8 cellular contexts compared by ENCODE assay signal in the genomic region with DNA sequence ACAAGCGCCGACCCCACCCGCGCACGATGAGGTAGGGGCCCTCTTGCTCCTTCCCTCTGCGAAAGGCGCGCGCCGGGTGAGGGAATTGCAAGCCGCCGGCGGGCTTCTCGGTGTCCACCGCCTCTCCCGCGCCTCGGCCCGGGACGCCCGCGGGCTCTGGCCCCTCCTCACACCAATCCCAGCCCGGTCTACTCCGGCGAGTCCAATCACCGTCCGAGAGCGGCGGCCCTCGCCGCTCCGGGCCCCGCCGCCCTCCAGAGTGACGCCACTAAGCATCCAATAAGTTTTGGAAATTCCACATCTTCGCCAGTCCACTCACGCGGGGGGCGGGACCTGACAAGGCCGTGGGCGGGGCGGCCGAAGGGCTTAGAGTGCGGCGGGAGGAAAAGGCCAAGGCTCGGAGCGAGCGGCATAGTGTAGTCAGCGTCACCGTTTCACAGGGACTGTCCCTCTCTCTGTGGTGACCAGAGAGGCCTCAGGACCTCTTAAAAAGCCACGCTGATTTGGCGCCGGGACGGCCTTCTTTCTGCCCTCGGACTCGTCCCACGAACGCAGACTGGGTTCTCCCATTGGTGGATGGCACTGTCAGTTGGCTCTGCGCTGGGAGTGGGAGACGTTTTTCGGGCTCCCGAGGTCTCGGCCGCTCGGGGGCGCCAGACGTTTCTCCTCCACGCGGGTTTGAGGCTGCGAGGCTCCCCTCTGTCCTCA. TPM values are rescaled to one million over a fixed set of nuclear protein-coding genes. Genes with fewer than 3 reads are reported as not detected.
DNase-seq lines count a peak whose midpoint lies in the region; ATAC-seq, FAIRE-seq and TF ChIP-seq lines count a peak whose summit lies in the region.

A gene with protein sequence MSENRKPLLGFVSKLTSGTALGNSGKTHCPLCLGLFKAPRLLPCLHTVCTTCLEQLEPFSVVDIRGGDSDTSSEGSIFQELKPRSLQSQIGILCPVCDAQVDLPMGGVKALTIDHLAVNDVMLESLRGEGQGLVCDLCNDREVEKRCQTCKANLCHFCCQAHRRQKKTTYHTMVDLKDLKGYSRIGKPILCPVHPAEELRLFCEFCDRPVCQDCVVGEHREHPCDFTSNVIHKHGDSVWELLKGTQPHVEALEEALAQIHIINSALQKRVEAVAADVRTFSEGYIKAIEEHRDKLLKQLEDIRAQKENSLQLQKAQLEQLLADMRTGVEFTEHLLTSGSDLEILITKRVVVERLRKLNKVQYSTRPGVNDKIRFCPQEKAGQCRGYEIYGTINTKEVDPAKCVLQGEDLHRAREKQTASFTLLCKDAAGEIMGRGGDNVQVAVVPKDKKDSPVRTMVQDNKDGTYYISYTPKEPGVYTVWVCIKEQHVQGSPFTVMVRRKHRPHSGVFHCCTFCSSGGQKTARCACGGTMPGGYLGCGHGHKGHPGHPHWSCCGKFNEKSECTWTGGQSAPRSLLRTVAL (minus strand): TSS at position 161 of the 708 bp plus-strand sequence. CDS start 548 bp downstream, outside the sequence.

- H3K27me3 ChIP-seq in bronchial epithelial cell (ENCODE audit: control insufficient read depth, insufficient read depth, low read length) (no peaks in the 10 kb centered on the region), smooth muscle cell (ENCODE audit: low read depth) (no peaks in the 10 kb centered on the region)

- no peaks in the 10 kb centered on the region for H4K20me1 ChIP-seq in smooth muscle cell (ENCODE audit: low read depth)

- H3K79me2 ChIP-seq in smooth muscle cell (ENCODE audit: low read depth): no peaks in the 10 kb centered on the region

- peak within 1 kb of the TSS; percentile 99 for H3K9ac ChIP-seq in smooth muscle cell (ENCODE audit: low read depth)

- H2AFZ ChIP-seq in smooth muscle cell (ENCODE audit: low read depth): peak within 1 kb of the TSS; percentile 84

- DNase-seq in ACHN (peak; percentile 94), NCI-H2171 treated with DMSO at 0.1 percent for 48 hours (lab: John Stamatoyannopoulos, UW) (peak; percentile 95), bronchial epithelial cell (ENCODE audit: low read depth) (peak; percentile 91), iPS-NIHi7 (ENCODE audit: extremely low spot score) (peak; percentile 95), smooth muscle cell (lab: John Stamatoyannopoulos, UW; ENCODE audit: unreplicated experiment) (peak; percentile 99)

- FAIRE-seq in bronchial epithelial cell (lab: Jason Lieb, UNC): no peak

- ATAC-seq in GM18861 (IDR thresholded peaks at IDR 0.05; ENCODE audit: unreplicated experiment) (peak; percentile 88), HG03097 (IDR thresholded peaks at IDR 0.05; ENCODE audit: low FRiP score, unreplicated experiment) (peak; percentile 92)

- no peaks in the 10 kb centered on the region for H3F3A ChIP-seq in smooth muscle cell (ENCODE audit: low read depth)

- WGBS in smooth muscle cell (ENCODE audit: low lambda C conversion rate): 1% methylated on average over 65 of the region's 70 CpGs

- peaks cover 12% of the 10 kb centered on the region for H3K4me1 ChIP-seq in smooth muscle cell (ENCODE audit: low read depth)

- peak within 1 kb of the TSS; percentile 84 for H3K4me2 ChIP-seq in smooth muscle cell

- H3K36me3 ChIP-seq in bronchial epithelial cell (ENCODE audit: control insufficient read depth, insufficient read depth, low read length) (no peaks in the 10 kb centered on the region), smooth muscle cell (ENCODE audit: low read depth) (no peaks in the 10 kb centered on the region)

- peak within 1 kb of the TSS; percentile 98 for H3K27ac ChIP-seq in smooth muscle cell (ENCODE audit: low read depth)

- TF ChIP-seq CTCF in WI38 (IDR thresholded peaks at IDR 0.05; ENCODE audit: low read depth, low read length) (peak; percentile 79), bronchial epithelial cell (IDR thresholded peaks at IDR 0.05; ENCODE audit: insufficient read depth, low read length, severe bottlenecking) (peak; percentile 96), smooth muscle cell (IDR thresholded peaks at IDR 0.05; ENCODE audit: borderline replicate concordance, insufficient read depth, poor library complexity, severe bottlenecking) (peak; percentile 71)

- in situ Hi-C loops in ACHN (cut with HindIII; ENCODE audit: low pct_ligation_motif_present, low pct_unique_long_range_greater_than_20kb, low sequenced_read_pairs): no loop called here

- H3K4me3 ChIP-seq in WI38 (ENCODE audit: low read depth, low read length) (peak within 1 kb of the TSS; percentile 62), bronchial epithelial cell (ENCODE audit: low read depth, low read length) (peak within 1 kb of the TSS; percentile 55), smooth muscle cell (peak within 1 kb of the TSS; percentile 73)

- no peaks in the 10 kb centered on the region for H3K9me3 ChIP-seq in smooth muscle cell (replicated peaks; ENCODE audit: low read depth)

RNA-seq across cellular contexts. Expression of the gene that starts here (rescaled TPM):
- total RNA-seq in bronchial epithelial cell (2.6 and 2.9 TPM in 2 replicates), smooth muscle cell (3.5 and 4.4 TPM in 2 replicates)
- polyA plus RNA-seq in smooth muscle cell: 4.6 and 6.4 TPM in 2 replicates

Comparison
In these comparisons a context has a peak if more than half of its experiments do, and no peak if none do; other contexts are left out.
1. Peak in every context shown above with its lines: DNase-seq, ATAC-seq, H3K4me3 ChIP-seq and H3K27ac ChIP-seq.